In genomic region chr17:36147601-36148000, GRCh38 we compare ENCODE assay signal across 26 cellular contexts. TPM values are rescaled to one million over a fixed set of nuclear protein-coding genes. Genes with fewer than 3 reads are reported as not detected.
"Had no signal": no experiment of that assay in that cellular context is flagged by ENCODE, and none has a peak within 500 bp of the region (broad histone marks: within the 10 kb centered on the region; RNA-seq: fewer than 3 reads in every experiment).

No MANE protein-coding gene starts in this region.

- H3K4me1 Mint-ChIP-seq: activated naive CD4-positive, alpha-beta T cell treated with anti-CD3 and anti-CD28 coated beads, Interleukin-2, amount 10 ng/mL, durations not matched to agents 7 days and 5 days had no signal

- H3K4me3 Mint-ChIP-seq: activated CD4-positive, alpha-beta memory T cell treated with anti-CD3 and anti-CD28 coated beads, Interleukin-2, amount 10 ng/mL, durations not matched to agents 7 days and 5 days; activated CD4-positive, alpha-beta T cell treated with anti-CD3 and anti-CD28 coated beads for 36 hours; activated naive CD4-positive, alpha-beta T cell treated with anti-CD3 and anti-CD28 coated beads, Interleukin-2, amount 10 ng/mL, durations not matched to agents 7 days and 5 days; activated naive CD8-positive, alpha-beta T cell treated with anti-CD3 and anti-CD28 coated beads for 36 hours had no signal

- H3K9me2 ChIP-seq: SK-N-SH had no signal

- H3K9me3 ChIP-seq: Peyer's patch, SJCRH30, SK-N-SH had no signal

- H3K27ac ChIP-seq: brain microvascular endothelial cell, cardiac muscle cell, Peyer's patch, RWPE1, SJCRH30, VCaP had no signal

- DNase-seq: activated CD4-positive, alpha-beta memory T cell treated with anti-CD3 and anti-CD28 coated beads, Interleukin-2, amount 10 ng/mL, durations not matched to agents 7 days and 5 days; activated CD4-positive, alpha-beta T cell treated with anti-CD3 and anti-CD28 coated beads for 36 hours; activated CD4-positive, alpha-beta T cell treated with anti-CD3 and anti-CD28 coated beads, Interleukin-2, amount 50 U/mL, for 1 hour; activated gamma-delta T cell treated with Interleukin-2 at 50 U/mL for 16 hours; activated naive CD4-positive, alpha-beta T cell treated with anti-CD3 and anti-CD28 coated beads, Interleukin-2, amount 10 ng/mL, durations not matched to agents 7 days and 5 days; activated naive CD8-positive, alpha-beta T cell treated with anti-CD3 and anti-CD28 coated beads for 36 hours; activated T-cell treated with anti-CD3 and anti-CD28 coated beads, Interleukin-2, amount 50 U/mL, for 48 hours; brain microvascular endothelial cell; cerebellar nuclear complex; KBM-7; NCI-H1105 treated with DMSO at 0.1 percent for 48 hours; NCI-H1930; NCI-H2171 treated with DMSO at 0.1 percent for 48 hours; NCI-H226; NCI-H526; NCI-H774; Peyer's patch; Right ventricle myocardium superior; SJCRH30; SK-N-SH; T-helper 1 cell had no signal

- H3K4me3 ChIP-seq: cardiac muscle cell, Peyer's patch, SJCRH30 had no signal

- H3K27ac Mint-ChIP-seq: activated CD4-positive, alpha-beta memory T cell treated with anti-CD3 and anti-CD28 coated beads, Interleukin-2, amount 10 ng/mL, durations not matched to agents 7 days and 5 days; activated CD4-positive, alpha-beta T cell treated with anti-CD3 and anti-CD28 coated beads for 36 hours; activated naive CD4-positive, alpha-beta T cell treated with anti-CD3 and anti-CD28 coated beads, Interleukin-2, amount 10 ng/mL, durations not matched to agents 7 days and 5 days; activated naive CD8-positive, alpha-beta T cell treated with anti-CD3 and anti-CD28 coated beads for 36 hours; activated T-helper 2 cell treated with anti-CD3 and anti-CD28 coated beads, Interferon-gamma antibody, Interleukin-2, Interleukin-4, amounts not matched to agents 10 μg/mL and 5 μg/mL and 100 μg/mL, durations not matched to agents 14 hours and 24 hours and 36 hours had no signal

- H3K9me3 Mint-ChIP-seq: activated CD4-positive, alpha-beta memory T cell treated with anti-CD3 and anti-CD28 coated beads, Interleukin-2, amount 10 ng/mL, durations not matched to agents 7 days and 5 days; activated naive CD4-positive, alpha-beta T cell treated with anti-CD3 and anti-CD28 coated beads, Interleukin-2, amount 10 ng/mL, durations not matched to agents 7 days and 5 days; activated naive CD8-positive, alpha-beta T cell treated with anti-CD3 and anti-CD28 coated beads for 36 hours; activated T-helper 2 cell treated with anti-CD3 and anti-CD28 coated beads, Interferon-gamma antibody, Interleukin-2, Interleukin-4, amounts not matched to agents 10 μg/mL and 5 μg/mL and 100 μg/mL, durations not matched to agents 14 hours and 24 hours and 36 hours had no signal

- ATAC-seq: activated CD4-positive, alpha-beta T cell treated with anti-CD3 and anti-CD28 coated beads for 36 hours had no signal

- H3K36me3 ChIP-seq: brain microvascular endothelial cell, cardiac muscle cell, Peyer's patch, SJCRH30 had no signal

- H3K4me2 ChIP-seq: SK-N-SH had no signal

- H3K36me3 Mint-ChIP-seq: activated naive CD4-positive, alpha-beta T cell treated with anti-CD3 and anti-CD28 coated beads, Interleukin-2, amount 10 ng/mL, durations not matched to agents 7 days and 5 days; activated naive CD8-positive, alpha-beta T cell treated with anti-CD3 and anti-CD28 coated beads for 36 hours had no signal

- H3K4me1 ChIP-seq: SJCRH30 had no signal

- H3K27me3 ChIP-seq: brain microvascular endothelial cell, Peyer's patch had no signal

RNA-seq across cellular contexts. Expression of gene CCL4, which starts 44.0 kb away (rescaled TPM):
- total RNA-seq: cardiac muscle cell, NCI-H460, SJCRH30 had no signal
- polyA plus RNA-seq: cardiac muscle cell, SK-N-SH had no signal

RNA-seq across cellular contexts. Expression of gene CCL3L1, which starts 49.0 kb away (rescaled TPM):
- total RNA-seq: cardiac muscle cell, NCI-H460, Right ventricle myocardium superior, SJCRH30 had no signal
- polyA plus RNA-seq: SK-N-SH had no signal

RNA-seq across cellular contexts. Expression of gene CCL3, which starts 57.7 kb away (rescaled TPM):
- total RNA-seq: cardiac muscle cell, NCI-H460, SJCRH30 had no signal
- polyA plus RNA-seq: cardiac muscle cell, SK-N-SH had no signal
